Comparison of ENCODE assay signal across 8 cellular contexts in the genomic region with DNA sequence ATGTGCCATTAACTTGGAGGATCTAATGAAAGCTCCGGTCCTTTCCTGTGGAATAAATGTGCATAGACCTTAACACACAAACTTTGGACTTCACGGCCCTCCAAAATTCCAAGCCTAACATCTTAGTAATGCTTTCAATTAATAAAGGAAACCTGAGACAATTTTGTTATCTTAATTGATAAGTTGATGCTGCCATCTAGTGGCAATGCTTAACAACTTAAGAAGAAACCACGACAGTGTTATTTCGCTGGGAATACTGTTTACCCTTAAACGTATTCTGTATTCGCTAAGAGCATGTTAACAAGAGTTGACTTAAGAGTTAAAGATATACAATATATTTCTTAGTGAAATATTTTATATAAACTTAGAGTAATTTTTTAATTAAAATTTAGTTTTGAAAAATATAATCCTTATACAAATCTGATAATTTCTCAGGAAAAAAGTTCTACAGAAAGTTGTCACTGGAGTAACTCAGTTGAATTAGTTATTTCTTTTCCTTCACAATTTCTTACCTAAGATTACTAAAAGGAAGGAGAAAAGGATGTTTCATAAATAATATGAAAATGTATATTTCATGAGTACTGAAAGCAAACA. TPM values are rescaled to one million over a fixed set of nuclear protein-coding genes. Genes with fewer than 3 reads are reported as not detected.
DNase-seq lines count a peak whose midpoint lies in the region; ATAC-seq and TF ChIP-seq lines count a peak whose summit lies in the region.

No MANE protein-coding gene starts in this region.

- no peak overlapping the region for H3K4me2 ChIP-seq in KMS-11

- H3K4me3 ChIP-seq in KMS-11 (IDR thresholded peaks at IDR 0.05; ENCODE audit: insufficient read depth, low read depth, low read length) (no peak overlapping the region), SJCRH30 (no peak overlapping the region), psoas muscle (no peak overlapping the region)

- no peak for ATAC-seq in psoas muscle
- ATAC-seq in HG03469 (IDR thresholded peaks at IDR 0.05; ENCODE audit: unreplicated experiment): no peak
- ATAC-seq in HG02623 (IDR thresholded peaks at IDR 0.05; ENCODE audit: unreplicated experiment): no peak

- H3K27me3 ChIP-seq in KMS-11 (ENCODE audit: insufficient read depth, low read depth): no peaks in the 10 kb centered on the region
- no peaks in the 10 kb centered on the region for H3K27me3 ChIP-seq in SJCRH30
- no peaks in the 10 kb centered on the region for H3K27me3 ChIP-seq in psoas muscle (ENCODE audit: insufficient read depth in 3 of 3, low read length in 2 of 3)

- H3K4me1 ChIP-seq in KMS-11 (ENCODE audit: low read depth, poor library complexity, severe bottlenecking): no peaks in the 10 kb centered on the region
- H3K4me1 ChIP-seq in SJCRH30: no peaks in the 10 kb centered on the region
- H3K4me1 ChIP-seq in psoas muscle: no peaks in the 10 kb centered on the region

- H3K9me3 ChIP-seq in SJCRH30 (replicated peaks) (no peaks in the 10 kb centered on the region), psoas muscle (no peaks in the 10 kb centered on the region)

- peak; percentile 30 for DNase-seq in NCI-H510A treated with DMSO at 0.1 percent for 48 hours (lab: John Stamatoyannopoulos, UW)
- DNase-seq in NCI-H510A (lab: John Stamatoyannopoulos, UW): no peak
- peak; percentile 13 to 70 for DNase-seq in SJCRH30
- peak; percentile 15 for DNase-seq in fibroblast of gingiva (ENCODE audit: low read depth)
- DNase-seq in psoas muscle: no peak

- H3K36me3 ChIP-seq in KMS-11 (ENCODE audit: insufficient read depth) (no peaks in the 10 kb centered on the region), SJCRH30 (no peaks in the 10 kb centered on the region), psoas muscle (ENCODE audit: insufficient read depth in 1 of 2, low read depth in 1 of 2) (no peaks in the 10 kb centered on the region)

- H4K20me1 ChIP-seq in KMS-11 (ENCODE audit: insufficient read depth): no peaks in the 10 kb centered on the region

- no peak overlapping the region for H2AFZ ChIP-seq in KMS-11 (ENCODE audit: low read depth)

- H3K9ac ChIP-seq in KMS-11: no peak overlapping the region

- WGBS in psoas muscle, 3 donors: 7 to 11% (median 8%) methylated on average over 6 of the region's 6 CpGs

- TF ChIP-seq CTCF in KMS-11 (conservative IDR thresholded peaks at IDR 0.05; ENCODE audit: low read depth, low read length) (peak; percentile 77), psoas muscle (IDR thresholded peaks at IDR 0.05) (peak; percentile 51)

- no peak overlapping the region for H3K27ac ChIP-seq in KMS-11
- H3K27ac ChIP-seq in SJCRH30: no peak overlapping the region
- no peak overlapping the region for H3K27ac ChIP-seq in psoas muscle

- intact Hi-C loops in psoas muscle (cut with DNase I): loop anchor here in 1 of 2 donors (5.0 kb wide), 1 partner anchor 841 kb away; no protein-coding TSS in a partner anchor

- H3K79me2 ChIP-seq in KMS-11 (ENCODE audit: insufficient read depth, low read depth): no peaks in the 10 kb centered on the region

RNA-seq across cellular contexts. Expression of gene OR9G4, which starts 35.0 kb away (rescaled TPM):
- total RNA-seq in SJCRH30 (2014; rRNA removed; shearing (Covaris generic)): not detected in 2 replicates
- total RNA-seq in psoas muscle: not detected
- not detected for polyA plus RNA-seq in psoas muscle

Comparison
In these comparisons a context has a peak if more than half of its experiments do, and no peak if none do; other contexts are left out.
1. DNase-seq: peak in NCI-H510A treated with DMSO at 0.1 percent for 48 hours (single experiment), SJCRH30 (2 of 2) and fibroblast of gingiva (single experiment); none in NCI-H510A (single experiment) and psoas muscle (0 of 2).